In genomic region chr11:2515401-2516275, GRCh38 we compare ENCODE assay signal across 18 cellular contexts.
DNase-seq lines count a peak whose midpoint lies in the region; ATAC-seq and TF ChIP-seq lines count a peak whose summit lies in the region.
"Had no signal": no experiment of that assay in that cellular context is flagged by ENCODE, and none has a peak within 500 bp of the region (broad histone marks: within the 10 kb centered on the region; RNA-seq: fewer than 3 reads in every experiment).

No MANE protein-coding gene starts in this region.

- no peak for ATAC-seq in left lobe of liver
- ATAC-seq in gastrocnemius medialis: no peak
- ATAC-seq in GM18909 (IDR thresholded peaks at IDR 0.05; ENCODE audit: poor library complexity, unreplicated experiment): no peak
- ATAC-seq: naive thymus-derived CD8-positive, alpha-beta T cell had no signal

- TF ChIP-seq CTCF in adrenal gland (IDR thresholded peaks at IDR 0.05): no peak
- TF ChIP-seq CTCF in gastrocnemius medialis (IDR thresholded peaks at IDR 0.05 in 4 of 5, conservative IDR thresholded peaks at IDR 0.05 in 1 of 5): no peak

- H3K4me1 Mint-ChIP-seq in activated CD4-positive, alpha-beta T cell treated with anti-CD3 and anti-CD28 coated beads, Interleukin-2, amount 10 ng/mL, durations not matched to agents 24 days and 14 days: no peaks in the 10 kb centered on the region

- WGBS in adrenal gland, 4 donors: 91 to 96% (median 93%) methylated on average over 15 to 25 of the region's 25 CpGs

- H3K4me3 Mint-ChIP-seq in activated CD4-positive, alpha-beta T cell treated with anti-CD3 and anti-CD28 coated beads, Interleukin-2, amount 10 ng/mL, durations not matched to agents 24 days and 14 days: no peak overlapping the region
- H3K4me3 Mint-ChIP-seq: naive thymus-derived CD8-positive, alpha-beta T cell had no signal

- H3K27me3 Mint-ChIP-seq in activated CD4-positive, alpha-beta T cell treated with anti-CD3 and anti-CD28 coated beads, Interleukin-2, amount 10 ng/mL, durations not matched to agents 24 days and 14 days: no peaks in the 10 kb centered on the region
- H3K27me3 Mint-ChIP-seq: naive thymus-derived CD8-positive, alpha-beta T cell had no signal

- no peak overlapping the region for H3K4me3 ChIP-seq in adrenal gland
- no peak overlapping the region for H3K4me3 ChIP-seq in gastrocnemius medialis
- H3K4me3 ChIP-seq: ascending aorta, tibial nerve had no signal

- peak; percentile 2 for DNase-seq in activated CD4-positive, alpha-beta T cell treated with anti-CD3 and anti-CD28 coated beads for 1 hour
- no peak for DNase-seq in activated CD4-positive, alpha-beta T cell treated with anti-CD3 and anti-CD28 coated beads, Interleukin-2, amount 10 ng/mL, durations not matched to agents 24 days and 14 days
- DNase-seq in adrenal gland: peak in 5 of 7 donors; percentile 0 to 45 (median 12)
- peak; percentile 40 for DNase-seq in left lobe of liver (ENCODE audit: low spot score)
- DNase-seq in gastrocnemius medialis: peak; percentile 1 to 8
- no peak for DNase-seq in T-helper 9 cell
- DNase-seq in NCI-H774 (lab: John Stamatoyannopoulos, UW): no peak
- DNase-seq: effector CD4-positive, alpha-beta T cell; foreskin melanocyte; IMR-90; NCI-H1436 treated with DMSO at 0.1 percent for 48 hours; NCI-H510A; RPMI8226; stimulated activated CD4-positive, alpha-beta T cell treated with anti-CD3 and anti-CD28 coated beads, Interleukin-12 subunit alpha, Interleukin-12 subunit beta, amount 100 ng/mL, for 4 hours had no signal

- intact Hi-C loops in activated CD4-positive, alpha-beta T cell treated with anti-CD3 and anti-CD28 coated beads, Interleukin-2, amount 10 ng/mL, durations not matched to agents 24 days and 14 days (cut with micrococcal nuclease): no loop called here
- intact Hi-C loops in adrenal gland (cut with DNase I) (loop anchor here in 1 of 2 donors (5.0 kb wide), 1 partner anchor 73 kb away; the partner anchor contains the start of gene TRPM5), gastrocnemius medialis (cut with DNase I; ENCODE audit: low total_unique reads) (no loop called here)

- H3K27ac ChIP-seq in adrenal gland: peak overlapping the region in 1 of 5 donors; percentile 34
- H3K27ac ChIP-seq in gastrocnemius medialis: no peak overlapping the region
- H3K27ac ChIP-seq: ascending aorta, tibial nerve had no signal

- in situ Hi-C loops in gastrocnemius medialis (cut with MboI; ENCODE audit: low sequenced_read_pairs in 4 of 4): loop anchor here in 1 of 4 donors (10.0 kb wide), 1 partner anchor 81 kb away; no protein-coding TSS in a partner anchor

- no peaks in the 10 kb centered on the region for H3K9me3 Mint-ChIP-seq in activated CD4-positive, alpha-beta T cell treated with anti-CD3 and anti-CD28 coated beads, Interleukin-2, amount 10 ng/mL, durations not matched to agents 24 days and 14 days
- H3K9me3 Mint-ChIP-seq: naive thymus-derived CD8-positive, alpha-beta T cell had no signal

- H3K9me3 ChIP-seq in adrenal gland (replicated peaks in 1 of 3) (no peaks in the 10 kb centered on the region), gastrocnemius medialis (no peaks in the 10 kb centered on the region)
- H3K9me3 ChIP-seq: ascending aorta, tibial nerve had no signal

- no peaks in the 10 kb centered on the region for H3K36me3 ChIP-seq in adrenal gland (replicated peaks in 1 of 2)
- H3K36me3 ChIP-seq in gastrocnemius medialis: no peaks in the 10 kb centered on the region
- H3K36me3 ChIP-seq: ascending aorta, tibial nerve had no signal

- H3K27me3 ChIP-seq in adrenal gland (no peaks in the 10 kb centered on the region), gastrocnemius medialis (no peaks in the 10 kb centered on the region)
- H3K27me3 ChIP-seq: ascending aorta, tibial nerve had no signal

- TF ChIP-seq POLR2A in adrenal gland (IDR thresholded peaks at IDR 0.05) (no peak), gastrocnemius medialis (IDR thresholded peaks at IDR 0.05) (no peak)

- H3K36me3 Mint-ChIP-seq in activated CD4-positive, alpha-beta T cell treated with anti-CD3 and anti-CD28 coated beads, Interleukin-2, amount 10 ng/mL, durations not matched to agents 24 days and 14 days (ENCODE audit: low read depth): no peaks in the 10 kb centered on the region

- no peak overlapping the region for H3K27ac Mint-ChIP-seq in activated CD4-positive, alpha-beta T cell treated with anti-CD3 and anti-CD28 coated beads, Interleukin-2, amount 10 ng/mL, durations not matched to agents 24 days and 14 days

- H3K4me1 ChIP-seq in adrenal gland (replicated peaks in 1 of 2): peaks cover 11 to 20% of the 10 kb centered on the region in 2 donors
- no peaks in the 10 kb centered on the region for H3K4me1 ChIP-seq in gastrocnemius medialis
- H3K4me1 ChIP-seq: ascending aorta had no signal

Comparison
In these comparisons a context has a peak if more than half of its experiments do, and no peak if none do; other contexts are left out.
1. DNase-seq: peak in activated CD4-positive, alpha-beta T cell treated with anti-CD3 and anti-CD28 coated beads for 1 hour (single experiment), adrenal gland (5 of 7), left lobe of liver (single experiment) and gastrocnemius medialis (2 of 2); none in activated CD4-positive, alpha-beta T cell treated with anti-CD3 and anti-CD28 coated beads, Interleukin-2, amount 10 ng/mL, durations not matched to agents 24 days and 14 days (single experiment), T-helper 9 cell (single experiment) and NCI-H774 (single experiment).